14 cellular contexts compared by ENCODE assay signal in the genomic region with DNA sequence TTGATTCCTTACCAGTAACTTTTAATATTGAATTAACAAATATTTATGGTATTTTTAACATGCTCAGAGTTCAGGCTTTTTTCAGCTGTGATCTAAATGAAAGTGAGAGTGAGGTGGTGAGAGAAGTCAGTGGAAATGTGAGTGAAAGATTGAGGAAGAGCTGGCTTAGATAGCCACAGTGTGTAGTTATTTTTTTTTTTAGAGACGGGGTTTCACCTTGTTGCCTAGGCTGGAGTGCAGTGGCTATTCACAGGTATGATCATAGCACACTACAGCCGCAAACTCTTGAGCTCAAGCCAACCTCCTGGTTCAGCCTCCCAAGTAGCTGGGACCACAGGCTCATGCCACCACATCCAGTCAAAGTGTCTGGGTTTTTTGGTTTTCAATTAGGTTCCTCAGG. TPM values are rescaled to one million over a fixed set of nuclear protein-coding genes. Genes with fewer than 3 reads are reported as not detected.
A peak's percentile ranks its signal among the peaks of the same experiment; 100 is the strongest.
DNase-seq lines count a peak whose midpoint lies in the region; ATAC-seq and TF ChIP-seq lines count a peak whose summit lies in the region.
"Had no signal": no experiment of that assay in that cellular context is flagged by ENCODE, and none has a peak within 500 bp of the region (broad histone marks: within the 10 kb centered on the region; RNA-seq: fewer than 3 reads in every experiment).

No MANE protein-coding gene starts in this region.

- intact Hi-C loops in activated CD4-positive, alpha-beta T cell treated with anti-CD3 and anti-CD28 coated beads for 36 hours (cut with DNase I, micrococcal nuclease) = no loop called here
- intact Hi-C loops in left lung (cut with DNase I) = no loop called here

- H3K9me3 Mint-ChIP-seq in activated CD4-positive, alpha-beta T cell treated with anti-CD3 and anti-CD28 coated beads for 36 hours (ENCODE audit: low read depth) = no peaks in the 10 kb centered on the region
- peaks cover 0 to 1% of the 10 kb centered on the region in 2 donors for H3K9me3 Mint-ChIP-seq in stimulated activated naive B cell treated with anti-CD40 and anti-IgM and Interleukin-4, amounts not matched to agents 10 μg/mL and 1 μg/mL and 100 μg/mL, for 72 hours

- peaks cover 0 to 63% of the 10 kb centered on the region in 2 donors for H3K4me1 ChIP-seq in left lung

- ATAC-seq in activated CD4-positive, alpha-beta T cell treated with anti-CD3 and anti-CD28 coated beads for 36 hours = peak; percentile 51
- ATAC-seq in GM21825 (IDR thresholded peaks at IDR 0.05; ENCODE audit: unreplicated experiment) (peak; percentile 82), HG03460 (IDR thresholded peaks at IDR 0.05; ENCODE audit: unreplicated experiment) (peak; percentile 86), left lung (no peak)
- peak; percentile 98 for ATAC-seq in stimulated activated naive B cell treated with anti-CD40 and anti-IgM and Interleukin-4, amounts not matched to agents 10 μg/mL and 1 μg/mL and 100 μg/mL, for 72 hours (replicated peaks)
- ATAC-seq: foreskin keratinocyte had no signal

- peaks cover 5% of the 10 kb centered on the region for H3K36me3 Mint-ChIP-seq in activated CD4-positive, alpha-beta T cell treated with anti-CD3 and anti-CD28 coated beads for 36 hours (ENCODE audit: low read depth)
- H3K36me3 Mint-ChIP-seq in stimulated activated naive B cell treated with anti-CD40 and anti-IgM and Interleukin-4, amounts not matched to agents 10 μg/mL and 1 μg/mL and 100 μg/mL, for 72 hours = peaks cover 6 to 23% of the 10 kb centered on the region in 2 donors

- POLR2A ChIA-PET in activated CD4-positive, alpha-beta T cell treated with anti-CD3 and anti-CD28 coated beads for 36 hours (lab: Charles Lee) = interaction anchor here (0.6 to 0.7 kb wide), 3 partner anchors 8 to 631 kb away, joined by 3 to 11 read pairs (median 4); no protein-coding TSS in a partner anchor

- DNase-seq in activated CD4-positive, alpha-beta T cell treated with anti-CD3 and anti-CD28 coated beads for 36 hours = no peak
- no peak for DNase-seq in activated CD4-positive, alpha-beta T cell treated with anti-CD3 and anti-CD28 coated beads for 48 hours
- no peak for DNase-seq in stimulated activated naive B cell treated with anti-CD40 and anti-IgM and Interleukin-4, amounts not matched to agents 10 μg/mL and 1 μg/mL and 100 μg/mL, for 72 hours
- DNase-seq in T-helper 9 cell (no peak), ecto neural progenitor cell (ENCODE audit: low spot score) (no peak), left lung (no peak)
- DNase-seq: activated CD4-positive, alpha-beta T cell treated with anti-CD3 and anti-CD28 coated beads, Interleukin-2, amount 50 U/mL, for 1 hour; DMS53; foreskin keratinocyte; kidney glomerular epithelial cell; NCI-H526 treated with DMSO at 0.1 percent for 48 hours had no signal

- no peaks in the 10 kb centered on the region for H3K27me3 Mint-ChIP-seq in activated CD4-positive, alpha-beta T cell treated with anti-CD3 and anti-CD28 coated beads for 36 hours
- H3K27me3 Mint-ChIP-seq in stimulated activated naive B cell treated with anti-CD40 and anti-IgM and Interleukin-4, amounts not matched to agents 10 μg/mL and 1 μg/mL and 100 μg/mL, for 72 hours = no peaks in the 10 kb centered on the region

- H3K4me3 Mint-ChIP-seq in activated CD4-positive, alpha-beta T cell treated with anti-CD3 and anti-CD28 coated beads for 36 hours = no peak overlapping the region
- H3K4me3 Mint-ChIP-seq in stimulated activated naive B cell treated with anti-CD40 and anti-IgM and Interleukin-4, amounts not matched to agents 10 μg/mL and 1 μg/mL and 100 μg/mL, for 72 hours = no peak overlapping the region

- no peak for TF ChIP-seq CTCF in left lung (IDR thresholded peaks at IDR 0.05)

- H3K36me3 ChIP-seq in left lung = peaks cover 0 to 6% of the 10 kb centered on the region in 2 donors

- H3K27me3 ChIP-seq in left lung = no peaks in the 10 kb centered on the region
- H3K27me3 ChIP-seq: foreskin keratinocyte, MG63 had no signal

- H3K4me1 Mint-ChIP-seq in activated CD4-positive, alpha-beta T cell treated with anti-CD3 and anti-CD28 coated beads for 36 hours = peaks cover 46% of the 10 kb centered on the region
- H3K4me1 Mint-ChIP-seq in stimulated activated naive B cell treated with anti-CD40 and anti-IgM and Interleukin-4, amounts not matched to agents 10 μg/mL and 1 μg/mL and 100 μg/mL, for 72 hours = peaks cover 24 to 34% of the 10 kb centered on the region in 2 donors

- H3K9me3 ChIP-seq in left lung = no peaks in the 10 kb centered on the region
- H3K9me3 ChIP-seq: MG63 had no signal

- CTCF ChIA-PET in activated CD4-positive, alpha-beta T cell treated with anti-CD3 and anti-CD28 coated beads for 36 hours (lab: Charles Lee) = interaction anchor here (1.1 to 1.4 kb wide), 2 partner anchors 15 to 56 kb away, joined by 4 to 5 read pairs; no protein-coding TSS in a partner anchor

- no peak overlapping the region for H3K4me3 ChIP-seq in left lung
- H3K4me3 ChIP-seq: MG63 had no signal

- no peak overlapping the region for H3K27ac ChIP-seq in left lung
- H3K27ac ChIP-seq: foreskin keratinocyte had no signal

- H3K27ac Mint-ChIP-seq in activated CD4-positive, alpha-beta T cell treated with anti-CD3 and anti-CD28 coated beads for 36 hours = no peak overlapping the region
- H3K27ac Mint-ChIP-seq in stimulated activated naive B cell treated with anti-CD40 and anti-IgM and Interleukin-4, amounts not matched to agents 10 μg/mL and 1 μg/mL and 100 μg/mL, for 72 hours = no peak overlapping the region

RNA-seq across cellular contexts. Expression of gene RNF11, which starts 10.9 kb away (rescaled TPM):
- total RNA-seq in activated CD4-positive, alpha-beta T cell treated with anti-CD3 and anti-CD28 coated beads for 36 hours = 10 to 100 TPM; 20.6 to 26.0 TPM
- total RNA-seq in left lung = 10 to 100 TPM; 90.1 to 97.4 TPM
